9 cellular contexts compared by ENCODE assay signal in the genomic region with DNA sequence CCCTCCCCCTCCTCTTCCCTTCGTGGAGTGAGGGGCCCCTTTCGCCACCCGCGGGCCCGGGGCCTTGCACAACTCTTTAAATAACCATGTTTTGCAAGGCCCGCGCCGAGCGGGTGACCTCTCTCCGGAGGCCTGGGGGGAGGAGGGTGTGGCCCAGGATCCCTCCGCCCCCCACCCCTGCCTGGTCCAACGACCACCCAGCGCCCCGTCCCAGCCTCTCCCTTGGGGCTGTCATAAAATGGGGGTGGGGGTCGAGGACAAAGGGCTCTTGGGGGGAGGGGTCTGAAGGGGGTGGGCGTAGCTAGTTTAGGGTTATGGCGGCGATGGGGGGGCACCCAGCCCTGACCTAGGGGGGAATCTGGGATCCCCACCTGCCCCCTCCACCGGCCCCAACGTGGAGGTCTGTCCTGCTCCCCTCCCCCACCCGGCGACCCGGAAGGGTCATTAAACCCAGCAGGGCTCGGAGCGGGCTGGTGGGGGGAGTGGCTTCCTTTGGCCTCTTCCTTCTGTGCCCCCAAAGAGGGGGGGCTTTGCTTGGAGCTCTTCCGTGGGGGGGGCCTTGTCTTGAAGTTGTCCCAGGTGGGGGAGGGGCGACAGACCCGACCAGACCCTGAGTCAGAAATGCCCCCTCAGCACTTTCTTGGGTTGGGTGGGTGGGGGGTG. TPM values are rescaled to one million over a fixed set of nuclear protein-coding genes. Genes with fewer than 3 reads are reported as not detected.
DNase-seq lines count a peak whose midpoint lies in the region; ATAC-seq, FAIRE-seq and TF ChIP-seq lines count a peak whose summit lies in the region.
"Had no signal": no experiment of that assay in that cellular context is flagged by ENCODE, and none has a peak within 500 bp of the region (broad histone marks: within the 10 kb centered on the region; RNA-seq: fewer than 3 reads in every experiment).

No MANE protein-coding gene starts in this region.

- in situ Hi-C loops in astrocyte of the spinal cord (cut with HindIII; ENCODE audit: low sequenced_read_pairs) = no loop called here

- H3K4me3 ChIP-seq in AG09309 (ENCODE audit: control insufficient read depth, low read depth, low read length) (peak overlapping the region; percentile 67), HEK293 (ENCODE audit: low read depth, low read length) (peak overlapping the region; percentile 83), astrocyte of the spinal cord (ENCODE audit: low read depth, low read length) (peak overlapping the region; percentile 92), thymus (ENCODE audit: low read length) (peak overlapping the region; percentile 95)

- H3K27ac ChIP-seq in HEK293 (ENCODE audit: extremely low read depth, low read depth, low read length) (0 out of 2 replicates have a peak overlapping the region, but pooled peaks have one; percentile 9), thymus (ENCODE audit: low read depth) (peak overlapping the region; percentile 5)

- no peak for DNase-seq in AG09309 (ENCODE audit: low read depth)
- DNase-seq in astrocyte of the spinal cord (ENCODE audit: low read depth, low spot score) = no peak
- DNase-seq in left colon = peak; percentile 68 to 72
- no peak for DNase-seq in D721Med (ENCODE audit: insufficient read length, low spot score)
- DNase-seq in NCI-H2107 (lab: John Stamatoyannopoulos, UW) = no peak

- H3K36me3 ChIP-seq in HEK293 (ENCODE audit: control insufficient read depth in 2 of 2, insufficient read depth in 1 of 2, low read length in 2 of 2) (peaks cover 0 to 25% of the 10 kb centered on the region in 2 experiments; a peak in 2 of 3 replicates), thymus (ENCODE audit: control insufficient read depth, insufficient read depth) (peaks cover 23% of the 10 kb centered on the region)

- POLR2A ChIA-PET in HEK293 (lab: Yijun Ruan, JAX) = no interaction called here

- CTCF ChIA-PET in HEK293 (lab: Yijun Ruan, JAX) = interaction anchor here (0.7 kb wide), 1 partner anchor 156 kb away, joined by 3 read pairs; no protein-coding TSS in a partner anchor

- WGBS in thymus = 11% methylated on average over 28 of the region's 28 CpGs

- intact Hi-C loops in left colon (cut with DNase I, micrococcal nuclease) = no loop called here

- FAIRE-seq in D721Med (lab: Jason Lieb, UNC) = no peak

- no peak for TF ChIP-seq CTCF in AG09309 (IDR thresholded peaks at IDR 0.05; ENCODE audit: control insufficient read depth, insufficient read depth, low read depth, low read length, missing control alignments)
- TF ChIP-seq CTCF in HEK293 (tag by site-specific recombination; IDR thresholded peaks at IDR 0.05) = no peak
- no peak for TF ChIP-seq CTCF in astrocyte of the spinal cord (IDR thresholded peaks at IDR 0.05; ENCODE audit: low read depth, low read length)
- no peak for TF ChIP-seq CTCF in D721Med (IDR thresholded peaks at IDR 0.05; ENCODE audit: insufficient read depth, missing control alignments)

- no peaks in the 10 kb centered on the region for H3K4me1 ChIP-seq in HEK293 (ENCODE audit: control insufficient read depth, insufficient read depth, low read length)
- peaks cover 5% of the 10 kb centered on the region for H3K4me1 ChIP-seq in thymus (ENCODE audit: control insufficient read depth, insufficient read depth, low read length)

- no peaks in the 10 kb centered on the region for H3K9me3 ChIP-seq in HEK293 (ENCODE audit: control insufficient read depth, insufficient read depth, low read depth, low read length)
- H3K9me3 ChIP-seq in thymus (ENCODE audit: control insufficient read depth) = no peaks in the 10 kb centered on the region

- H3K27me3 ChIP-seq in thymus (ENCODE audit: control insufficient read depth, insufficient read depth) = no peaks in the 10 kb centered on the region

- ATAC-seq in left colon = no peak
- no peak for ATAC-seq in HG03460 (IDR thresholded peaks at IDR 0.05; ENCODE audit: unreplicated experiment)

TF ChIP-seq in HEK293, 187 proteins besides CTCF, POLR2A, EP300 and RAD21 (continues in another document):
- TF ChIP-seq ZNF391 (tag by site-specific recombination; IDR thresholded peaks at IDR 0.05; ENCODE audit: borderline replicate concordance, low read depth) (no peak), ZNF292 (tag by site-specific recombination; IDR thresholded peaks at IDR 0.05; ENCODE audit: borderline replicate concordance, low read depth) (no peak), SCRT1 (tag by site-specific recombination; IDR thresholded peaks at IDR 0.05; ENCODE audit: borderline replicate concordance) (no peak), KLF9 (tag by site-specific recombination; IDR thresholded peaks at IDR 0.05; ENCODE audit: low read depth) (peak; percentile 33; the same call in 1 of the 2 replicates), TCF7L2 (IDR thresholded peaks at IDR 0.05; ENCODE audit: borderline replicate concordance, low read depth, low read length) (no peak), ZBTB8A (tag by site-specific recombination; IDR thresholded peaks at IDR 0.05) (no peak), ZNF398 (tag by site-specific recombination; IDR thresholded peaks at IDR 0.05) (0 out of 2 replicates have a peak, but pooled peaks have one; percentile 15), GLI4 (tag by site-specific recombination; IDR thresholded peaks at IDR 0.05) (no peak), ZNF19 (tag by site-specific recombination; IDR thresholded peaks at IDR 0.05; ENCODE audit: low read depth) (no peak), SALL2 (tag by site-specific recombination; IDR thresholded peaks at IDR 0.05; ENCODE audit: borderline replicate concordance) (no peak), ZNF114 (tag by site-specific recombination; IDR thresholded peaks at IDR 0.05) (no peak), WT1 (tag by site-specific recombination; IDR thresholded peaks at IDR 0.05) (no peak), IKZF3 (tag by site-specific recombination; IDR thresholded peaks at IDR 0.05) (no peak), ZNF473 (tag by site-specific recombination; IDR thresholded peaks at IDR 0.05) (no peak), ZNF549 (tag by site-specific recombination; IDR thresholded peaks at IDR 0.05) (no peak), ZNF423 (tag by site-specific recombination; IDR thresholded peaks at IDR 0.05) (no peak), ZNF660 (tag by site-specific recombination; IDR thresholded peaks at IDR 0.05) (no peak), ZNF341 (tag by site-specific recombination; IDR thresholded peaks at IDR 0.05; ENCODE audit: low read depth) (peak; percentile 55)
- TF ChIP-seq, protein P1, sequence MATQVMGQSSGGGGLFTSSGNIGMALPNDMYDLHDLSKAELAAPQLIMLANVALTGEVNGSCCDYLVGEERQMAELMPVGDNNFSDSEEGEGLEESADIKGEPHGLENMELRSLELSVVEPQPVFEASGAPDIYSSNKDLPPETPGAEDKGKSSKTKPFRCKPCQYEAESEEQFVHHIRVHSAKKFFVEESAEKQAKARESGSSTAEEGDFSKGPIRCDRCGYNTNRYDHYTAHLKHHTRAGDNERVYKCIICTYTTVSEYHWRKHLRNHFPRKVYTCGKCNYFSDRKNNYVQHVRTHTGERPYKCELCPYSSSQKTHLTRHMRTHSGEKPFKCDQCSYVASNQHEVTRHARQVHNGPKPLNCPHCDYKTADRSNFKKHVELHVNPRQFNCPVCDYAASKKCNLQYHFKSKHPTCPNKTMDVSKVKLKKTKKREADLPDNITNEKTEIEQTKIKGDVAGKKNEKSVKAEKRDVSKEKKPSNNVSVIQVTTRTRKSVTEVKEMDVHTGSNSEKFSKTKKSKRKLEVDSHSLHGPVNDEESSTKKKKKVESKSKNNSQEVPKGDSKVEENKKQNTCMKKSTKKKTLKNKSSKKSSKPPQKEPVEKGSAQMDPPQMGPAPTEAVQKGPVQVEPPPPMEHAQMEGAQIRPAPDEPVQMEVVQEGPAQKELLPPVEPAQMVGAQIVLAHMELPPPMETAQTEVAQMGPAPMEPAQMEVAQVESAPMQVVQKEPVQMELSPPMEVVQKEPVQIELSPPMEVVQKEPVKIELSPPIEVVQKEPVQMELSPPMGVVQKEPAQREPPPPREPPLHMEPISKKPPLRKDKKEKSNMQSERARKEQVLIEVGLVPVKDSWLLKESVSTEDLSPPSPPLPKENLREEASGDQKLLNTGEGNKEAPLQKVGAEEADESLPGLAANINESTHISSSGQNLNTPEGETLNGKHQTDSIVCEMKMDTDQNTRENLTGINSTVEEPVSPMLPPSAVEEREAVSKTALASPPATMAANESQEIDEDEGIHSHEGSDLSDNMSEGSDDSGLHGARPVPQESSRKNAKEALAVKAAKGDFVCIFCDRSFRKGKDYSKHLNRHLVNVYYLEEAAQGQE (tag by site-specific recombination; IDR thresholded peaks at IDR 0.05) = no peak
- TF ChIP-seq, protein P2, sequence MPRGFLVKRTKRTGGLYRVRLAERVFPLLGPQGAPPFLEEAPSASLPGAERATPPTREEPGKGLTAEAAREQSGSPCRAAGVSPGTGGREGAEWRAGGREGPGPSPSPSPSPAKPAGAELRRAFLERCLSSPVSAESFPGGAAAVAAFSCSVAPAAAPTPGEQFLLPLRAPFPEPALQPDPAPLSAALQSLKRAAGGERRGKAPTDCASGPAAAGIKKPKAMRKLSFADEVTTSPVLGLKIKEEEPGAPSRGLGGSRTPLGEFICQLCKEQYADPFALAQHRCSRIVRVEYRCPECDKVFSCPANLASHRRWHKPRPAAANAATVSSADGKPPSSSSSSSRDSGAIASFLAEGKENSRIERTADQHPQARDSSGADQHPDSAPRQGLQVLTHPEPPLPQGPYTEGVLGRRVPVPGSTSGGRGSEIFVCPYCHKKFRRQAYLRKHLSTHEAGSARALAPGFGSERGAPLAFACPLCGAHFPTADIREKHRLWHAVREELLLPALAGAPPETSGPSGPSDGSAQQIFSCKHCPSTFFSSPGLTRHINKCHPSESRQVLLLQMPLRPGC (tag by site-specific recombination; IDR thresholded peaks at IDR 0.05) = no peak

RNA-seq across cellular contexts. Expression of gene ARID3A, which starts 1.3 kb away (rescaled TPM):
- total RNA-seq in left colon = 10 to 100 TPM; 10.7 to 11.6 TPM
- 4.4 TPM for polyA plus RNA-seq in thymus

RNA-seq across cellular contexts. Expression of gene KISS1R, which starts 10.0 kb away (rescaled TPM):
- total RNA-seq in left colon = not detected
- 0.14 TPM for polyA plus RNA-seq in thymus
- total RNA-seq: lung microvascular endothelial cell had no signal

RNA-seq across cellular contexts. Expression of gene R3HDM4, which starts 14.2 kb away (rescaled TPM):
- total RNA-seq in left colon = 10 to 100 TPM; 54.6 to 66.4 TPM
- polyA plus RNA-seq in thymus = 102 TPM

RNA-seq across cellular contexts. Expression of gene RNU6-9, which starts 33.9 kb away (rescaled TPM):
- total RNA-seq in left colon = not detected
- polyA plus RNA-seq in thymus = not detected
- total RNA-seq: lung microvascular endothelial cell had no signal

RNA-seq across cellular contexts. Expression of gene MED16, which starts 34.2 kb away (rescaled TPM):
- 10 to 100 TPM; 63.1 to 70.6 TPM for total RNA-seq in left colon
- 64.4 TPM for polyA plus RNA-seq in thymus

Comparison
In these comparisons a context has a peak if more than half of its experiments do, and no peak if none do; other contexts are left out.
1. DNase-seq: peak in left colon (2 of 2); none in AG09309 (single experiment), astrocyte of the spinal cord (single experiment), D721Med (single experiment) and NCI-H2107 (single experiment).
2. Peak in every context shown above with its lines, with median percentiles within 50 percentile points of each other: H3K4me3 ChIP-seq.